ENCODE assay signal across 12 cellular contexts in genomic region chr2:566379-567313, GRCh38.
DNase-seq lines count a peak whose midpoint lies in the region; TF ChIP-seq lines count a peak whose summit lies in the region.
"Had no signal": no experiment of that assay in that cellular context is flagged by ENCODE, and none has a peak within 500 bp of the region (broad histone marks: within the 10 kb centered on the region; RNA-seq: fewer than 3 reads in every experiment).

No MANE protein-coding gene starts in this region.

- DNase-seq in PC-9 (no peak), islet precursor cell (peak; percentile 29), posterior vena cava (ENCODE audit: low spot score) (peak; percentile 55), SJCRH30 (no peak), NCI-H1694 treated with DMSO at 0.1 percent for 48 hours (lab: John Stamatoyannopoulos, UW) (no peak)
- no peak for DNase-seq in activated CD8-positive, alpha-beta memory T cell treated with anti-CD3 and anti-CD28 coated beads for 24 hours
- DNase-seq: C1 segment of cervical spinal cord; CD4-positive, alpha-beta memory T cell; DMS153; EL had no signal

- H2AFZ ChIP-seq in PC-9, result no peak overlapping the region; the same call in 1 of the 2 replicates

- H3K27ac ChIP-seq in C4-2B, result peak overlapping the region; percentile 53
- no peak overlapping the region; the same call in 1 of the 2 replicates for H3K27ac ChIP-seq in PC-9
- H3K27ac ChIP-seq in SJCRH30, result no peak overlapping the region

- no peaks in the 10 kb centered on the region for H3K79me2 ChIP-seq in PC-9 (ENCODE audit: low read depth)

- peaks cover 3% of the 10 kb centered on the region; the same call in 1 of the 2 replicates for H3K9me3 ChIP-seq in PC-9 (ENCODE audit: insufficient read depth, low read depth)
- no peaks in the 10 kb centered on the region for H3K9me3 ChIP-seq in SJCRH30 (replicated peaks)
- H3K9me3 ChIP-seq: HAP-1 had no signal

- intact Hi-C loops in PC-9 (cut with micrococcal nuclease; ENCODE audit: unreplicated experiment), result no loop called here
- intact Hi-C loops in posterior vena cava (cut with DNase I), result no loop called here

- H3K9me2 ChIP-seq in PC-9 (ENCODE audit: insufficient read depth), result no peaks in the 10 kb centered on the region

- H3F3A ChIP-seq in PC-9 (ENCODE audit: insufficient read depth, low read depth), result peaks cover 5% of the 10 kb centered on the region; the same call in 1 of the 2 replicates

- CTCF ChIA-PET in PC-9 (lab: Charles Lee), result no interaction called here

- no peak overlapping the region for H3K4me3 ChIP-seq in PC-9
- H3K4me3 ChIP-seq in SJCRH30, result no peak overlapping the region
- H3K4me3 ChIP-seq: HAP-1 had no signal

- TF ChIP-seq CTCF in C4-2B (conservative IDR thresholded peaks at IDR 0.05), result no peak
- no peak for TF ChIP-seq CTCF in PC-9 (conservative IDR thresholded peaks at IDR 0.05)

- H3K4me2 ChIP-seq in PC-9, result peak overlapping the region; percentile 76

- BruUV-seq in PC-9 (replicated peaks; lab: Mats Ljungman, UMichigan), result no TSS peak

- POLR2A ChIA-PET in PC-9 (lab: Charles Lee; ENCODE audit: unreplicated experiment), result no interaction called here

- H3K36me3 ChIP-seq in PC-9 (ENCODE audit: low read depth) (no peaks in the 10 kb centered on the region), SJCRH30 (no peaks in the 10 kb centered on the region)
- H3K36me3 ChIP-seq: HAP-1 had no signal

- H3K4me1 ChIP-seq in PC-9 (replicated peaks; ENCODE audit: insufficient read depth) (peaks cover 30% of the 10 kb centered on the region), SJCRH30 (peaks cover 9% of the 10 kb centered on the region; the same call in 1 of the 2 replicates)

- peaks cover 12% of the 10 kb centered on the region for H3K27me3 ChIP-seq in PC-9 (ENCODE audit: insufficient read depth, low read depth)
- H3K27me3 ChIP-seq in SJCRH30, result peaks cover 8% of the 10 kb centered on the region; the same call in 1 of the 2 replicates

- H4K20me1 ChIP-seq in PC-9 (ENCODE audit: insufficient read depth), result no peaks in the 10 kb centered on the region

Comparison
In these comparisons a context has a peak if more than half of its experiments do, and no peak if none do; other contexts are left out.
1. DNase-seq: peak in islet precursor cell (single experiment) and posterior vena cava (single experiment); none in PC-9 (0 of 2), SJCRH30 (0 of 2), activated CD8-positive, alpha-beta memory T cell treated with anti-CD3 and anti-CD28 coated beads for 24 hours (single experiment) and NCI-H1694 treated with DMSO at 0.1 percent for 48 hours (single experiment).